Comparison of ENCODE assay signal across 1 cellular context in the genomic region with DNA sequence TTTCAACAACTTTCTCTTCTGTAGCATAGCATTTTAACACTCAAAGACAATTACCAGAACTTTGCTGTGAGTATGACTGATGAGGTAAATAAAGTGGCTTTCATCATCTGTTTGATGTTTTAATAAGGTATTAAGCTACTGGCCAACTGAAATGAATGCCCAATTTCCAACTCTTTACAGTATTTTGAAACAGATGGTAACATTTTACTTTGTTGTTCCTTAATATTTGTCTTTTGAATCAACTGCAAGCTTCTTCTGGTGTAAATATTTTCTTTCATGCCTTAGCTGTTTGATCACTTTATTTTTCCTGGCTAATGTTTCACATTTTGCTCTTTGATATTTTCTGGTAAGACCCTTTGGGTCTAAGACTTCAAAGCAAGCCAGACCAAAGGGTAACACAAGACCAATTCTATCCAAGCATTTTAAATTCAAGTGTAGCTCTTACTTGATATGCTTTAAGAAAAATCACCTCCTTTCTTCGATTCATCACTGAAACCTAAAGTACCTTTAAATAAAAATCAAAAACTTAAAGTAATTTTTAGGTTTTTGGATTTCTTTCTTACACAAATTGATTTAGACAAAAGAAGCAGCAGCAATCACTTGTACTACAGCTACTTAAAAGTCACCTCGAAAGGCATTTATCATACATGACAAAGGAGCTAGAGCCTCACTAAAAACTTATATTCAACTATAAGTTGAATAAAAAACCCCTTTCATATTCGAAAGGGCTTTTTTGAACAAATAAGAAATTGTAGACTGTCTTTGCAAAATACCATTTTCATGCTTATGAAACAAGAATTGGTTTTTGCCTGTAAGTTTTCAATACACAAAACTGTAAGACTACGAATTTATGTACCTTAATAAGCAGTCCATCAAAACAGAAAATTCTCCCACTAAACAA.
TF ChIP-seq lines count a peak whose summit lies in the region.

No MANE protein-coding gene starts in this region.

TF ChIP-seq in HepG2, 621 proteins besides CTCF, POLR2A, EP300 and RAD21 (continued from another document and continues in another):
- no peak for TF ChIP-seq ZNF768 (CRISPR knock-in tag; IDR thresholded peaks at IDR 0.05)
- no peak for TF ChIP-seq NFE2L2 (IDR thresholded peaks at IDR 0.05; ENCODE audit: low read length)
- TF ChIP-seq GTF2F1 (IDR thresholded peaks at IDR 0.05; ENCODE audit: low read length) = no peak
- TF ChIP-seq JUNB (CRISPR knock-in tag; IDR thresholded peaks at IDR 0.05; ENCODE audit: borderline replicate concordance) = no peak
- TF ChIP-seq CCAR2 (optimal IDR thresholded peaks at IDR 0.05; ENCODE audit: low read depth, low read length) = no peak
- TF ChIP-seq, protein P1, sequence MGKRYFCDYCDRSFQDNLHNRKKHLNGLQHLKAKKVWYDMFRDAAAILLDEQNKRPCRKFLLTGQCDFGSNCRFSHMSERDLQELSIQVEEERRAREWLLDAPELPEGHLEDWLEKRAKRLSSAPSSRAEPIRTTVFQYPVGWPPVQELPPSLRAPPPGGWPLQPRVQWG (CRISPR knock-in tag; IDR thresholded peaks at IDR 0.05; ENCODE audit: borderline replicate concordance, low read depth) = no peak
- no peak for TF ChIP-seq BRCA1 (CRISPR knock-in tag; IDR thresholded peaks at IDR 0.05)
- TF ChIP-seq TAF1 (CRISPR knock-in tag; IDR thresholded peaks at IDR 0.05) = no peak
- TF ChIP-seq ZNF383 (CRISPR knock-in tag; IDR thresholded peaks at IDR 0.05; ENCODE audit: borderline replicate concordance) = no peak
- TF ChIP-seq ZSCAN12 (CRISPR knock-in tag; IDR thresholded peaks at IDR 0.05) = no peak
- TF ChIP-seq, protein P2, sequence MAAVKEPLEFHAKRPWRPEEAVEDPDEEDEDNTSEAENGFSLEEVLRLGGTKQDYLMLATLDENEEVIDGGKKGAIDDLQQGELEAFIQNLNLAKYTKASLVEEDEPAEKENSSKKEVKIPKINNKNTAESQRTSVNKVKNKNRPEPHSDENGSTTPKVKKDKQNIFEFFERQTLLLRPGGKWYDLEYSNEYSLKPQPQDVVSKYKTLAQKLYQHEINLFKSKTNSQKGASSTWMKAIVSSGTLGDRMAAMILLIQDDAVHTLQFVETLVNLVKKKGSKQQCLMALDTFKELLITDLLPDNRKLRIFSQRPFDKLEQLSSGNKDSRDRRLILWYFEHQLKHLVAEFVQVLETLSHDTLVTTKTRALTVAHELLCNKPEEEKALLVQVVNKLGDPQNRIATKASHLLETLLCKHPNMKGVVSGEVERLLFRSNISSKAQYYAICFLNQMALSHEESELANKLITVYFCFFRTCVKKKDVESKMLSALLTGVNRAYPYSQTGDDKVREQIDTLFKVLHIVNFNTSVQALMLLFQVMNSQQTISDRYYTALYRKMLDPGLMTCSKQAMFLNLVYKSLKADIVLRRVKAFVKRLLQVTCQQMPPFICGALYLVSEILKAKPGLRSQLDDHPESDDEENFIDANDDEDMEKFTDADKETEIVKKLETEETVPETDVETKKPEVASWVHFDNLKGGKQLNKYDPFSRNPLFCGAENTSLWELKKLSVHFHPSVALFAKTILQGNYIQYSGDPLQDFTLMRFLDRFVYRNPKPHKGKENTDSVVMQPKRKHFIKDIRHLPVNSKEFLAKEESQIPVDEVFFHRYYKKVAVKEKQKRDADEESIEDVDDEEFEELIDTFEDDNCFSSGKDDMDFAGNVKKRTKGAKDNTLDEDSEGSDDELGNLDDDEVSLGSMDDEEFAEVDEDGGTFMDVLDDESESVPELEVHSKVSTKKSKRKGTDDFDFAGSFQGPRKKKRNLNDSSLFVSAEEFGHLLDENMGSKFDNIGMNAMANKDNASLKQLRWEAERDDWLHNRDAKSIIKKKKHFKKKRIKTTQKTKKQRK (IDR thresholded peaks at IDR 0.05; ENCODE audit: low read length) = no peak
- TF ChIP-seq KDM5A (IDR thresholded peaks at IDR 0.05; ENCODE audit: borderline replicate concordance, low read length) = 0 out of 2 replicates have a peak, but pooled peaks have one; percentile 28
- no peak for TF ChIP-seq ZNF879 (CRISPR knock-in tag; IDR thresholded peaks at IDR 0.05)
- peak; percentile 94 for TF ChIP-seq SIX1 (CRISPR knock-in tag; IDR thresholded peaks at IDR 0.05; ENCODE audit: borderline replicate concordance)
- TF ChIP-seq ZNF780A (CRISPR knock-in tag; IDR thresholded peaks at IDR 0.05) = no peak
- TF ChIP-seq, protein P3, sequence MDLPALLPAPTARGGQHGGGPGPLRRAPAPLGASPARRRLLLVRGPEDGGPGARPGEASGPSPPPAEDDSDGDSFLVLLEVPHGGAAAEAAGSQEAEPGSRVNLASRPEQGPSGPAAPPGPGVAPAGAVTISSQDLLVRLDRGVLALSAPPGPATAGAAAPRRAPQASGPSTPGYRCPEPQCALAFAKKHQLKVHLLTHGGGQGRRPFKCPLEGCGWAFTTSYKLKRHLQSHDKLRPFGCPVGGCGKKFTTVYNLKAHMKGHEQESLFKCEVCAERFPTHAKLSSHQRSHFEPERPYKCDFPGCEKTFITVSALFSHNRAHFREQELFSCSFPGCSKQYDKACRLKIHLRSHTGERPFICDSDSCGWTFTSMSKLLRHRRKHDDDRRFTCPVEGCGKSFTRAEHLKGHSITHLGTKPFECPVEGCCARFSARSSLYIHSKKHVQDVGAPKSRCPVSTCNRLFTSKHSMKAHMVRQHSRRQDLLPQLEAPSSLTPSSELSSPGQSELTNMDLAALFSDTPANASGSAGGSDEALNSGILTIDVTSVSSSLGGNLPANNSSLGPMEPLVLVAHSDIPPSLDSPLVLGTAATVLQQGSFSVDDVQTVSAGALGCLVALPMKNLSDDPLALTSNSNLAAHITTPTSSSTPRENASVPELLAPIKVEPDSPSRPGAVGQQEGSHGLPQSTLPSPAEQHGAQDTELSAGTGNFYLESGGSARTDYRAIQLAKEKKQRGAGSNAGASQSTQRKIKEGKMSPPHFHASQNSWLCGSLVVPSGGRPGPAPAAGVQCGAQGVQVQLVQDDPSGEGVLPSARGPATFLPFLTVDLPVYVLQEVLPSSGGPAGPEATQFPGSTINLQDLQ (CRISPR knock-in tag; IDR thresholded peaks at IDR 0.05) = no peak
- TF ChIP-seq RAD51 (IDR thresholded peaks at IDR 0.05; ENCODE audit: borderline replicate concordance) = no peak
- TF ChIP-seq POGZ (CRISPR knock-in tag; IDR thresholded peaks at IDR 0.05) = no peak; the same call in 1 of the 2 replicates
- TF ChIP-seq, protein P4, sequence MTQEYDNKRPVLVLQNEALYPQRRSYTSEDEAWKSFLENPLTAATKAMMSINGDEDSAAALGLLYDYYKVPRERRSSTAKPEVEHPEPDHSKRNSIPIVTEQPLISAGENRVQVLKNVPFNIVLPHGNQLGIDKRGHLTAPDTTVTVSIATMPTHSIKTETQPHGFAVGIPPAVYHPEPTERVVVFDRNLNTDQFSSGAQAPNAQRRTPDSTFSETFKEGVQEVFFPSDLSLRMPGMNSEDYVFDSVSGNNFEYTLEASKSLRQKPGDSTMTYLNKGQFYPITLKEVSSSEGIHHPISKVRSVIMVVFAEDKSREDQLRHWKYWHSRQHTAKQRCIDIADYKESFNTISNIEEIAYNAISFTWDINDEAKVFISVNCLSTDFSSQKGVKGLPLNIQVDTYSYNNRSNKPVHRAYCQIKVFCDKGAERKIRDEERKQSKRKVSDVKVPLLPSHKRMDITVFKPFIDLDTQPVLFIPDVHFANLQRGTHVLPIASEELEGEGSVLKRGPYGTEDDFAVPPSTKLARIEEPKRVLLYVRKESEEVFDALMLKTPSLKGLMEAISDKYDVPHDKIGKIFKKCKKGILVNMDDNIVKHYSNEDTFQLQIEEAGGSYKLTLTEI (CRISPR knock-in tag; conservative IDR thresholded peaks at IDR 0.05) = no peak
- TF ChIP-seq ZNF251 (CRISPR knock-in tag; IDR thresholded peaks at IDR 0.05) = no peak
- TF ChIP-seq, protein P5, sequence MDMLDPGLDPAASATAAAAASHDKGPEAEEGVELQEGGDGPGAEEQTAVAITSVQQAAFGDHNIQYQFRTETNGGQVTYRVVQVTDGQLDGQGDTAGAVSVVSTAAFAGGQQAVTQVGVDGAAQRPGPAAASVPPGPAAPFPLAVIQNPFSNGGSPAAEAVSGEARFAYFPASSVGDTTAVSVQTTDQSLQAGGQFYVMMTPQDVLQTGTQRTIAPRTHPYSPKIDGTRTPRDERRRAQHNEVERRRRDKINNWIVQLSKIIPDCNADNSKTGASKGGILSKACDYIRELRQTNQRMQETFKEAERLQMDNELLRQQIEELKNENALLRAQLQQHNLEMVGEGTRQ (IDR thresholded peaks at IDR 0.05; ENCODE audit: low read depth, low read length) = no peak
- TF ChIP-seq, protein P5 (CRISPR knock-in tag; IDR thresholded peaks at IDR 0.05; ENCODE audit: borderline replicate concordance) = no peak
- TF ChIP-seq, protein P6, sequence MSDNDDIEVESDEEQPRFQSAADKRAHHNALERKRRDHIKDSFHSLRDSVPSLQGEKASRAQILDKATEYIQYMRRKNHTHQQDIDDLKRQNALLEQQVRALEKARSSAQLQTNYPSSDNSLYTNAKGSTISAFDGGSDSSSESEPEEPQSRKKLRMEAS (IDR thresholded peaks at IDR 0.05) = peak; percentile 30; the same call in 1 of the 2 replicates
- TF ChIP-seq, protein P7, sequence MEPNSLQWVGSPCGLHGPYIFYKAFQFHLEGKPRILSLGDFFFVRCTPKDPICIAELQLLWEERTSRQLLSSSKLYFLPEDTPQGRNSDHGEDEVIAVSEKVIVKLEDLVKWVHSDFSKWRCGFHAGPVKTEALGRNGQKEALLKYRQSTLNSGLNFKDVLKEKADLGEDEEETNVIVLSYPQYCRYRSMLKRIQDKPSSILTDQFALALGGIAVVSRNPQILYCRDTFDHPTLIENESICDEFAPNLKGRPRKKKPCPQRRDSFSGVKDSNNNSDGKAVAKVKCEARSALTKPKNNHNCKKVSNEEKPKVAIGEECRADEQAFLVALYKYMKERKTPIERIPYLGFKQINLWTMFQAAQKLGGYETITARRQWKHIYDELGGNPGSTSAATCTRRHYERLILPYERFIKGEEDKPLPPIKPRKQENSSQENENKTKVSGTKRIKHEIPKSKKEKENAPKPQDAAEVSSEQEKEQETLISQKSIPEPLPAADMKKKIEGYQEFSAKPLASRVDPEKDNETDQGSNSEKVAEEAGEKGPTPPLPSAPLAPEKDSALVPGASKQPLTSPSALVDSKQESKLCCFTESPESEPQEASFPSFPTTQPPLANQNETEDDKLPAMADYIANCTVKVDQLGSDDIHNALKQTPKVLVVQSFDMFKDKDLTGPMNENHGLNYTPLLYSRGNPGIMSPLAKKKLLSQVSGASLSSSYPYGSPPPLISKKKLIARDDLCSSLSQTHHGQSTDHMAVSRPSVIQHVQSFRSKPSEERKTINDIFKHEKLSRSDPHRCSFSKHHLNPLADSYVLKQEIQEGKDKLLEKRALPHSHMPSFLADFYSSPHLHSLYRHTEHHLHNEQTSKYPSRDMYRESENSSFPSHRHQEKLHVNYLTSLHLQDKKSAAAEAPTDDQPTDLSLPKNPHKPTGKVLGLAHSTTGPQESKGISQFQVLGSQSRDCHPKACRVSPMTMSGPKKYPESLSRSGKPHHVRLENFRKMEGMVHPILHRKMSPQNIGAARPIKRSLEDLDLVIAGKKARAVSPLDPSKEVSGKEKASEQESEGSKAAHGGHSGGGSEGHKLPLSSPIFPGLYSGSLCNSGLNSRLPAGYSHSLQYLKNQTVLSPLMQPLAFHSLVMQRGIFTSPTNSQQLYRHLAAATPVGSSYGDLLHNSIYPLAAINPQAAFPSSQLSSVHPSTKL (CRISPR knock-in tag; IDR thresholded peaks at IDR 0.05) = peak; percentile 97
- TF ChIP-seq, protein P8, sequence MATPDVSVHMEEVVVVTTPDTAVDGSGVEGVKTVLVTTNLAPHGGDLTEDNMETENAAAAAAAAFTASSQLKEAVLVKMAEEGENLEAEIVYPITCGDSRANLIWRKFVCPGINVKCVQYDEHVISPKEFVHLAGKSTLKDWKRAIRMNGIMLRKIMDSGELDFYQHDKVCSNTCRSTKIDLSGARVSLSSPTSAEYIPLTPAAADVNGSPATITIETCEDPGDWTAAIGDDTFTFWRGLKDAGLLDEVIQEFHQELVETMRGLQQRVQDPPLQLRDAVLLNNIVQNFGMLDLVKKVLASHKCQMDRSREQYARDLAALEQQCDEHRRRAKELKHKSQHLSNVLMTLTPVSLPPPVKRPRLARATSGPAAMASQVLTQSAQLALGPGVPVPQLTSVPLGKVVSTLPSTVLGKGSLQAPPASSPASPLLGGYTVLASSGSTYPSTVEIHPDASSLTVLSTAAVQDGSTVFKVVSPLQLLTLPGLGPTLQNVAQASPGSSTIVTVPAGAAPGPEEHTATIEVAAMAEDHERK (CRISPR knock-in tag; IDR thresholded peaks at IDR 0.05; ENCODE audit: low read depth) = no peak
- no peak for TF ChIP-seq ZNF235 (CRISPR knock-in tag; IDR thresholded peaks at IDR 0.05; ENCODE audit: borderline replicate concordance)
- TF ChIP-seq EEA1 (CRISPR knock-in tag; IDR thresholded peaks at IDR 0.05; ENCODE audit: borderline replicate concordance) = no peak
- TF ChIP-seq, protein P9, sequence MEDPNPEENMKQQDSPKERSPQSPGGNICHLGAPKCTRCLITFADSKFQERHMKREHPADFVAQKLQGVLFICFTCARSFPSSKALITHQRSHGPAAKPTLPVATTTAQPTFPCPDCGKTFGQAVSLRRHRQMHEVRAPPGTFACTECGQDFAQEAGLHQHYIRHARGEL (CRISPR knock-in tag; IDR thresholded peaks at IDR 0.05) = no peak
- no peak for TF ChIP-seq KAT2B (IDR thresholded peaks at IDR 0.05; ENCODE audit: borderline replicate concordance, low read depth, low read length)
- TF ChIP-seq, protein P10, sequence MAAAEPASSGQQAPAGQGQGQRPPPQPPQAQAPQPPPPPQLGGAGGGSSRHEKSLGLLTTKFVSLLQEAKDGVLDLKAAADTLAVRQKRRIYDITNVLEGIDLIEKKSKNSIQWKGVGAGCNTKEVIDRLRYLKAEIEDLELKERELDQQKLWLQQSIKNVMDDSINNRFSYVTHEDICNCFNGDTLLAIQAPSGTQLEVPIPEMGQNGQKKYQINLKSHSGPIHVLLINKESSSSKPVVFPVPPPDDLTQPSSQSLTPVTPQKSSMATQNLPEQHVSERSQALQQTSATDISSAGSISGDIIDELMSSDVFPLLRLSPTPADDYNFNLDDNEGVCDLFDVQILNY (CRISPR knock-in tag; conservative IDR thresholded peaks at IDR 0.05) = no peak
- TF ChIP-seq, protein P11, sequence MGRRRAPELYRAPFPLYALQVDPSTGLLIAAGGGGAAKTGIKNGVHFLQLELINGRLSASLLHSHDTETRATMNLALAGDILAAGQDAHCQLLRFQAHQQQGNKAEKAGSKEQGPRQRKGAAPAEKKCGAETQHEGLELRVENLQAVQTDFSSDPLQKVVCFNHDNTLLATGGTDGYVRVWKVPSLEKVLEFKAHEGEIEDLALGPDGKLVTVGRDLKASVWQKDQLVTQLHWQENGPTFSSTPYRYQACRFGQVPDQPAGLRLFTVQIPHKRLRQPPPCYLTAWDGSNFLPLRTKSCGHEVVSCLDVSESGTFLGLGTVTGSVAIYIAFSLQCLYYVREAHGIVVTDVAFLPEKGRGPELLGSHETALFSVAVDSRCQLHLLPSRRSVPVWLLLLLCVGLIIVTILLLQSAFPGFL (CRISPR knock-in tag; IDR thresholded peaks at IDR 0.05) = no peak
- no peak for TF ChIP-seq EZH2 (conservative IDR thresholded peaks at IDR 0.05; ENCODE audit: low read depth, low read length)
- no peak for TF ChIP-seq SSRP1 (CRISPR knock-in tag; IDR thresholded peaks at IDR 0.05)
- 0 out of 2 replicates have a peak, but pooled peaks have one; percentile 24 for TF ChIP-seq ZNF331 (CRISPR knock-in tag; IDR thresholded peaks at IDR 0.05)
- no peak for TF ChIP-seq ZNF607 (CRISPR knock-in tag; IDR thresholded peaks at IDR 0.05; ENCODE audit: borderline replicate concordance)
